1 cellular context compared by ENCODE assay signal in the genomic region with DNA sequence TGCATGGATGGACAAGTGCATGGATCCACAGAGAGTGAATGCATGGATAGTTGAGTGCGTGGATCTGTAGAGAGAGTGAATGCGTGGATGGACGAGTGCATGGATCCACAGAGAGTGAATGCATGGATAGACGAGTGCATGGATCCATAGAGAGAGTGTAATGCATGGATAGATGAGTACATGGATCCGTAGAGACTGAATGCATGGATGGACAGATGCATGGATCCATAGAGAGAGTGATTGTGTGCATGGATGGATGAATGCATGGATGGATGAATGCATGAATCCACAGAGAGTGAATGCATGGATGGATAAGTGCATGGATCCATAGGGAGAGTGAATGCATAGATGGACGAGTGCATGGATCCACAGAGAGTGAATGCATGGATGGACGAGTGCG.
TF ChIP-seq lines count a peak whose summit lies in the region.

No MANE protein-coding gene starts in this region.

TF ChIP-seq in endothelial cell of umbilical vein, 7 proteins besides CTCF, POLR2A, EP300 and RAD21 (continued from another document):
- no peak for TF ChIP-seq EZH2 (IDR thresholded peaks at IDR 0.05; ENCODE audit: borderline replicate concordance, low read depth, low read length, severe bottlenecking)
